ENCODE assay signal across 8 cellular contexts in the genomic region with DNA sequence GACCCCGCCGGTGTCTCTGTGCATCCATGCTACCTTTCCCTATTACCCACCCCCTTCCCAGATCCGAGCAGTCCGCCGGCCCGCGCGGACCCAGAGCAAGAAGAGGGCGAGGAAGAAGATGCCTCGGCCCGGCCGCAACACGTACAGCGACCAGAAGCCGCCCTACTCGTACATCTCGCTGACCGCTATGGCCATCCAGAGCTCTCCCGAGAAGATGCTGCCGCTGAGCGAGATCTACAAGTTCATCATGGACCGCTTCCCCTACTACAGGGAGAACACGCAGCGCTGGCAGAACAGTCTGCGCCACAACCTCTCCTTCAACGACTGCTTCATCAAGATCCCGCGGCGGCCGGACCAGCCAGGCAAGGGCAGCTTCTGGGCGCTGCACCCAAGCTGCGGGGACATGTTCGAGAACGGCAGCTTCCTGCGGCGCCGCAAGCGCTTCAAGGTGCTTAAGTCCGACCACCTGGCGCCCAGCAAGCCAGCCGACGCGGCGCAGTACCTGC. TPM values are rescaled to one million over a fixed set of nuclear protein-coding genes. Genes with fewer than 3 reads are reported as not detected.
DNase-seq lines count a peak whose midpoint lies in the region; ATAC-seq, FAIRE-seq and TF ChIP-seq lines count a peak whose summit lies in the region.

No MANE protein-coding gene starts in this region.

- H3K4me3 ChIP-seq in Peyer's patch (peak overlapping the region in 3 of 4 donors; percentile 38 to 66 (median 61)), endothelial cell of umbilical vein (replicated peaks in 1 of 3; ENCODE audit: insufficient read depth in 1 of 3, low read depth in 1 of 3, low read length in 3 of 3) (no peak overlapping the region), rectal smooth muscle tissue (ENCODE audit: low read length) (peak overlapping the region; percentile 30)

- H3K4me1 ChIP-seq in ES-I3 (ENCODE audit: insufficient read depth, low read length): peaks cover 23% of the 10 kb centered on the region
- peaks cover 0 to 35% (median 18%) of the 10 kb centered on the region in 4 donors for H3K4me1 ChIP-seq in Peyer's patch
- peaks cover 8% of the 10 kb centered on the region for H3K4me1 ChIP-seq in endothelial cell of umbilical vein (ENCODE audit: control insufficient read depth, extremely low read depth, insufficient read depth, low read length)
- H3K4me1 ChIP-seq in rectal smooth muscle tissue (ENCODE audit: control insufficient read depth, insufficient read depth, low read length): peaks cover 3% of the 10 kb centered on the region

- H2AFZ ChIP-seq in endothelial cell of umbilical vein (ENCODE audit: low read depth, low read length): no peak overlapping the region

- H3K9me1 ChIP-seq in endothelial cell of umbilical vein (replicated peaks; ENCODE audit: control insufficient read depth, extremely low read depth, insufficient read depth, low read length): no peaks in the 10 kb centered on the region

- peaks cover 7 to 65% of the 10 kb centered on the region in 2 donors for H3K27me3 ChIP-seq in Peyer's patch
- H3K27me3 ChIP-seq in endothelial cell of umbilical vein (ENCODE audit: control insufficient read depth in 2 of 2, insufficient read depth in 2 of 2, low read length in 2 of 2): peaks cover 87 to 99% of the 10 kb centered on the region in 2 experiments
- peaks cover 53% of the 10 kb centered on the region for H3K27me3 ChIP-seq in rectal smooth muscle tissue (ENCODE audit: control insufficient read depth, insufficient read depth, low read length)

- no peak overlapping the region for H3K4me2 ChIP-seq in endothelial cell of umbilical vein (ENCODE audit: insufficient read depth, low read length)

- H3K9ac ChIP-seq in ES-I3 (ENCODE audit: low read depth, low read length) (peak overlapping the region; percentile 70; the same call in 1 of the 2 replicates), endothelial cell of umbilical vein (replicated peaks; ENCODE audit: extremely low read depth, insufficient read depth, low read length) (no peak overlapping the region), rectal smooth muscle tissue (ENCODE audit: low read length) (no peak overlapping the region)

- FAIRE-seq in endothelial cell of umbilical vein (lab: Jason Lieb, UNC): no peak

- no peak for ATAC-seq in GM19455 (IDR thresholded peaks at IDR 0.05; ENCODE audit: unreplicated experiment)
- no peak for ATAC-seq in HG03460 (IDR thresholded peaks at IDR 0.05; ENCODE audit: unreplicated experiment)

- dilution Hi-C loops in endothelial cell of umbilical vein (cut with MboI; ENCODE audit: extremely low pct_ligation_motif_present, low sequenced_read_pairs): no loop called here

- intact Hi-C loops in endothelial cell of umbilical vein (cut with micrococcal nuclease): loop anchor here (5.0 kb wide), 1 partner anchor 313 kb away; no protein-coding TSS in a partner anchor

- no TSS peak for BruUV-seq in endothelial cell of umbilical vein (replicated peaks; lab: Mats Ljungman, UMichigan)

- H3K79me2 ChIP-seq in endothelial cell of umbilical vein (ENCODE audit: control insufficient read depth, insufficient read depth, low read length): no peaks in the 10 kb centered on the region

- no peaks in the 10 kb centered on the region for H3K9me3 ChIP-seq in ES-I3 (ENCODE audit: control insufficient read depth, insufficient read depth, low read length)
- H3K9me3 ChIP-seq in Peyer's patch: peaks cover 0 to 3% (median 0%) of the 10 kb centered on the region in 4 donors
- no peaks in the 10 kb centered on the region for H3K9me3 ChIP-seq in endothelial cell of umbilical vein (replicated peaks; ENCODE audit: control insufficient read depth, insufficient read depth, low read length)

- H3K36me3 ChIP-seq in ES-I3 (ENCODE audit: insufficient read depth, low read length) (no peaks in the 10 kb centered on the region), Peyer's patch (no peaks in the 10 kb centered on the region), endothelial cell of umbilical vein (ENCODE audit: control insufficient read depth in 2 of 2, extremely low read depth in 1 of 2, insufficient read depth in 2 of 2, low read length in 2 of 2) (no peaks in the 10 kb centered on the region), rectal smooth muscle tissue (ENCODE audit: control insufficient read depth, insufficient read depth, low read length) (no peaks in the 10 kb centered on the region)

- TF ChIP-seq POLR2A in Peyer's patch (IDR thresholded peaks at IDR 0.05) (no peak), endothelial cell of umbilical vein (IDR thresholded peaks at IDR 0.05; ENCODE audit: low read depth, low read length) (no peak)

- H3K27ac ChIP-seq in Peyer's patch (no peak overlapping the region), endothelial cell of umbilical vein (ENCODE audit: insufficient read depth, low read depth, low read length) (no peak overlapping the region), rectal smooth muscle tissue (ENCODE audit: low read depth, low read length) (no peak overlapping the region)

- no peak for TF ChIP-seq CTCF in Peyer's patch (IDR thresholded peaks at IDR 0.05)
- TF ChIP-seq CTCF in endothelial cell of umbilical vein (IDR thresholded peaks at IDR 0.05; ENCODE audit: extremely low read depth in 1 of 2, insufficient read depth in 1 of 2, low read depth in 1 of 2, low read length in 2 of 2): no peak

- H4K20me1 ChIP-seq in endothelial cell of umbilical vein (replicated peaks; ENCODE audit: control insufficient read depth, extremely low read depth, insufficient read depth, low read length): no peaks in the 10 kb centered on the region

- POLR2A ChIA-PET in endothelial cell of umbilical vein (lab: Charles Lee): no interaction called here

- DNase-seq in Peyer's patch (peak in 1 of 3 donors; percentile 51), endothelial cell of umbilical vein (ENCODE audit: low read depth, low spot score) (peak; percentile 13), HCEC 1CT (no peak), NOMO-1 (lab: John Stamatoyannopoulos, UW; ENCODE audit: unreplicated experiment in 2 of 2) (no peak)

- CTCF ChIA-PET in endothelial cell of umbilical vein (lab: Charles Lee): interaction anchor here (1.0 kb wide), 1 partner anchor 112 kb away, joined by 3 read pairs; no protein-coding TSS in a partner anchor

TF ChIP-seq in endothelial cell of umbilical vein, 7 proteins besides CTCF, POLR2A, EP300 and RAD21:
- TF ChIP-seq MYC (IDR thresholded peaks at IDR 0.05; ENCODE audit: low read depth, low read length): no peak
- TF ChIP-seq, protein P1, sequence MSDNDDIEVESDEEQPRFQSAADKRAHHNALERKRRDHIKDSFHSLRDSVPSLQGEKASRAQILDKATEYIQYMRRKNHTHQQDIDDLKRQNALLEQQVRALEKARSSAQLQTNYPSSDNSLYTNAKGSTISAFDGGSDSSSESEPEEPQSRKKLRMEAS (IDR thresholded peaks at IDR 0.05; ENCODE audit: insufficient read depth, insufficient read length): no peak
- TF ChIP-seq GATA2 (IDR thresholded peaks at IDR 0.05; ENCODE audit: insufficient read depth, insufficient read length, low read depth, low read length): no peak
- no peak for TF ChIP-seq JUN (IDR thresholded peaks at IDR 0.05; ENCODE audit: borderline replicate concordance, insufficient read depth, insufficient read length, low read depth)
- TF ChIP-seq EZH2 (IDR thresholded peaks at IDR 0.05; ENCODE audit: borderline replicate concordance, low read depth, low read length, severe bottlenecking): no peak
- TF ChIP-seq FOS (IDR thresholded peaks at IDR 0.05; ENCODE audit: borderline replicate concordance, insufficient read depth, low read length): no peak
- TF ChIP-seq POLR2AphosphoS5 (IDR thresholded peaks at IDR 0.05; ENCODE audit: insufficient read depth, low read depth, low read length): no peak

RNA-seq across cellular contexts. Expression of a gene that starts 0.8 kb away (rescaled TPM):
- total RNA-seq in Peyer's patch: not detected
- not detected in 2 replicates for total RNA-seq in endothelial cell of umbilical vein
- not detected in 2 replicates for polyA plus RNA-seq in endothelial cell of umbilical vein
- polyA plus RNA-seq in endothelial cell of umbilical vein (2011; cell fraction: cytosol; rRNA removed): not detected in 2 replicates
- not detected in 2 replicates for polyA plus RNA-seq in endothelial cell of umbilical vein (2011; cell fraction: nucleus; rRNA removed)
- polyA plus RNA-seq in endothelial cell of umbilical vein (2012): not detected in 2 replicates
- polyA minus RNA-seq in endothelial cell of umbilical vein: not detected in 2 replicates
- polyA minus RNA-seq in endothelial cell of umbilical vein (2011; cell fraction: cytosol; rRNA and poly(A)+ RNA removed): not detected
- not detected in 2 replicates for polyA minus RNA-seq in endothelial cell of umbilical vein (2011; cell fraction: nucleus; rRNA and poly(A)+ RNA removed)

Comparison
In these comparisons a context has a peak if more than half of its experiments do, and no peak if none do; other contexts are left out.
1. H3K4me3 ChIP-seq: peak in Peyer's patch (3 of 4) and rectal smooth muscle tissue (single experiment); none in endothelial cell of umbilical vein (0 of 3).